ENCODE assay signal across 8 cellular contexts in genomic region chr11:95680169-95680929, GRCh38.
DNase-seq lines count a peak whose midpoint lies in the region; ATAC-seq and TF ChIP-seq lines count a peak whose summit lies in the region.

No MANE protein-coding gene starts in this region.

- TF ChIP-seq EP300 in sigmoid colon (IDR thresholded peaks at IDR 0.05), result no peak

- H4K20me1 ChIP-seq in mammary epithelial cell (ENCODE audit: insufficient read depth, low read length), result no peaks in the 10 kb centered on the region

- H3K4me3 ChIP-seq in mammary epithelial cell (replicated peaks in 1 of 3; ENCODE audit: insufficient read depth in 1 of 3, low read depth in 2 of 3, low read length in 3 of 3) (no peak overlapping the region), sigmoid colon (no peak overlapping the region), H7 (ENCODE audit: insufficient read depth, low read depth, low read length) (no peak overlapping the region), WERI-Rb-1 (ENCODE audit: low read depth, low read length) (no peak overlapping the region)

- in situ Hi-C loops in mammary epithelial cell (cut with MboI; ENCODE audit: low sequenced_read_pairs in 2 of 2), result no loop called here

- dilution Hi-C loops in mammary epithelial cell (cut with HindIII; ENCODE audit: low sequenced_read_pairs), result no loop called here

- H3K27me3 ChIP-seq in mammary epithelial cell (ENCODE audit: insufficient read depth, low read length) (no peaks in the 10 kb centered on the region), sigmoid colon (no peaks in the 10 kb centered on the region), H7 (ENCODE audit: control insufficient read depth, insufficient read depth, low read length) (no peaks in the 10 kb centered on the region), WERI-Rb-1 (ENCODE audit: insufficient read depth, low read depth, severe bottlenecking) (no peaks in the 10 kb centered on the region)

- TF ChIP-seq POLR2A in sigmoid colon (IDR thresholded peaks at IDR 0.05), result no peak

- no peaks in the 10 kb centered on the region for H3K79me2 ChIP-seq in mammary epithelial cell (ENCODE audit: insufficient read depth, low read length)

- WGBS in mammary epithelial cell (ENCODE audit: low coverage, missing lambda C conversion rate), result 83% methylated on average over 3 of the region's 3 CpGs
- 68% methylated on average over 3 of the region's 3 CpGs for WGBS in sigmoid colon, 2 donors

- ATAC-seq in Right ventricle myocardium superior (ENCODE audit: poor library complexity) (peak; percentile 79), HG03342 (IDR thresholded peaks at IDR 0.05; ENCODE audit: unreplicated experiment) (peak; percentile 80)

- no peak overlapping the region for H3K9ac ChIP-seq in mammary epithelial cell (ENCODE audit: insufficient read depth, low read length)

- no peaks in the 10 kb centered on the region for H3K36me3 ChIP-seq in mammary epithelial cell (ENCODE audit: insufficient read depth, low read length)
- no peaks in the 10 kb centered on the region for H3K36me3 ChIP-seq in sigmoid colon
- H3K36me3 ChIP-seq in H7 (replicated peaks; ENCODE audit: control insufficient read depth, insufficient read depth, low read length), result no peaks in the 10 kb centered on the region
- no peaks in the 10 kb centered on the region for H3K36me3 ChIP-seq in WERI-Rb-1

- DNase-seq in Right ventricle myocardium superior (no peak), cardiac septum (ENCODE audit: low spot score) (no peak), mammary epithelial cell (peak; percentile 21), sigmoid colon (no peak), H7 (no peak), WERI-Rb-1 (no peak), NAMALWA (ENCODE audit: low spot score) (no peak)

- H3K9me3 ChIP-seq in mammary epithelial cell (replicated peaks; ENCODE audit: insufficient read depth, low read length) (no peaks in the 10 kb centered on the region), sigmoid colon (no peaks in the 10 kb centered on the region), WERI-Rb-1 (ENCODE audit: severe bottlenecking) (no peaks in the 10 kb centered on the region)

- H3K4me2 ChIP-seq in mammary epithelial cell (ENCODE audit: insufficient read depth, low read depth, low read length), result no peak overlapping the region

- H3K27ac ChIP-seq in mammary epithelial cell (ENCODE audit: insufficient read depth, low read depth, low read length) (no peak overlapping the region), sigmoid colon (peak overlapping the region; percentile 32 to 76 (median 56)), WERI-Rb-1 (no peak overlapping the region)

- CTCF ChIA-PET in mammary epithelial cell (lab: Charles Lee; ENCODE audit: low non-redundant PET), result no interaction called here

- no peak overlapping the region for H2AFZ ChIP-seq in mammary epithelial cell (ENCODE audit: low read depth, low read length)

- TF ChIP-seq CTCF in mammary epithelial cell (conservative IDR thresholded peaks at IDR 0.05 in 1 of 2, IDR thresholded peaks at IDR 0.05 in 1 of 2; ENCODE audit: extremely low read depth in 1 of 2, insufficient read depth in 1 of 2, low read depth in 1 of 2, low read length in 2 of 2) (no peak), sigmoid colon (IDR thresholded peaks at IDR 0.05) (no peak), WERI-Rb-1 (IDR thresholded peaks at IDR 0.05; ENCODE audit: low read depth, low read length) (no peak)

- intact Hi-C loops in Right ventricle myocardium superior (cut with DNase I) (no loop called here), cardiac septum (cut with DNase I) (no loop called here), mammary epithelial cell (cut with micrococcal nuclease) (no loop called here), sigmoid colon (cut with DNase I) (no loop called here)

- H3K4me1 ChIP-seq in mammary epithelial cell (ENCODE audit: insufficient read depth, low read length), result no peaks in the 10 kb centered on the region
- peaks cover 0 to 23% (median 23%) of the 10 kb centered on the region in 4 donors for H3K4me1 ChIP-seq in sigmoid colon

- BruUV-seq in mammary epithelial cell (replicated peaks; lab: Mats Ljungman, UMichigan), result no TSS peak

Comparison
In these comparisons a context has a peak if more than half of its experiments do, and no peak if none do; other contexts are left out.
1. H3K27ac ChIP-seq: peak in sigmoid colon (4 of 4); none in mammary epithelial cell (single experiment) and WERI-Rb-1 (single experiment).